Comparison of ENCODE assay signal across 21 cellular contexts in the genomic region with DNA sequence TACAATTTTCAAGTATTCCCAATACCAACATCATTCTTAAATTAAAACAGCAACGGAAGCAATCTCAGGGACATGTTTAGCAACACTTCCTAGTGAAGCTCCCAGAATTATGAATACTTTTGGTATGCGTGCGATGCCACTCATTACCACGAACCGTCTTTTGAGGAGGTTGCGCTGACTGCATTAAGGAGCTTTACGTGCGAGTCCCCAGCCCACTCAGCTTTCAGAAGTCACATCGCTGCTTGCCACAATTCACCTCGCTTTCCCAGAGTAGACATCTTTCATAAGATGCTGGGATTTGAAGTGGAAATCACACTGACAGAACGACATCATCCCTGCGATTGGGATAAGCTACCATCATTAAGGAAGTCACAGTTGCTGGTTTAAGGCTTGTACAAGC.
DNase-seq lines count a peak whose midpoint lies in the region; ATAC-seq, FAIRE-seq and TF ChIP-seq lines count a peak whose summit lies in the region.
"Had no signal": no experiment of that assay in that cellular context is flagged by ENCODE, and none has a peak within 500 bp of the region (broad histone marks: within the 10 kb centered on the region; RNA-seq: fewer than 3 reads in every experiment).

No MANE protein-coding gene starts in this region.

- no peak for FAIRE-seq in astrocyte (lab: Jason Lieb, UNC)
- FAIRE-seq: D721Med, GM12878, HTR-8/SVneo had no signal

- H3K4me1 ChIP-seq in astrocyte (ENCODE audit: insufficient read depth, low read length), result no peaks in the 10 kb centered on the region
- H3K4me1 ChIP-seq in esophagus squamous epithelium, result no peaks in the 10 kb centered on the region
- H3K4me1 ChIP-seq: BE2C had no signal

- no peak overlapping the region for H3K27ac Mint-ChIP-seq in astrocyte (ENCODE audit: unreplicated experiment)
- H3K27ac Mint-ChIP-seq in stimulated activated effector memory CD8-positive, alpha-beta T cell treated with anti-CD3 and anti-CD28 coated beads, Interleukin-12 subunit alpha, Interleukin-12 subunit beta, amount 100 ng/mL, for 72 hours, result no peak overlapping the region
- H3K27ac Mint-ChIP-seq: CD4-positive, CD25-positive, alpha-beta regulatory T cell; CD8-positive, alpha-beta memory T cell; HFFc6 had no signal

- no peaks in the 10 kb centered on the region for H3K36me3 Mint-ChIP-seq in astrocyte (ENCODE audit: low read depth, unreplicated experiment)
- no peaks in the 10 kb centered on the region for H3K36me3 Mint-ChIP-seq in stimulated activated effector memory CD8-positive, alpha-beta T cell treated with anti-CD3 and anti-CD28 coated beads, Interleukin-12 subunit alpha, Interleukin-12 subunit beta, amount 100 ng/mL, for 72 hours
- H3K36me3 Mint-ChIP-seq: CD4-positive, CD25-positive, alpha-beta regulatory T cell; CD8-positive, alpha-beta memory T cell had no signal

- 93% methylated on average over 12 of the region's 12 CpGs for WGBS in esophagus squamous epithelium, 2 donors

- no peak for TF ChIP-seq POLR2A in esophagus squamous epithelium (IDR thresholded peaks at IDR 0.05)

- H3K27me3 ChIP-seq in astrocyte (ENCODE audit: insufficient read depth, low read length) (no peaks in the 10 kb centered on the region), esophagus squamous epithelium (no peaks in the 10 kb centered on the region)
- H3K27me3 ChIP-seq: BE2C had no signal

- no peaks in the 10 kb centered on the region for H3K9me3 Mint-ChIP-seq in astrocyte (ENCODE audit: unreplicated experiment)
- peaks cover 5% of the 10 kb centered on the region for H3K9me3 Mint-ChIP-seq in stimulated activated effector memory CD8-positive, alpha-beta T cell treated with anti-CD3 and anti-CD28 coated beads, Interleukin-12 subunit alpha, Interleukin-12 subunit beta, amount 100 ng/mL, for 72 hours

- no peaks in the 10 kb centered on the region for H3K79me2 ChIP-seq in astrocyte (ENCODE audit: insufficient read depth, low read length)

- TF ChIP-seq CTCF in astrocyte (IDR thresholded peaks at IDR 0.05; ENCODE audit: insufficient read depth, low read depth, low read length) (no peak), esophagus squamous epithelium (IDR thresholded peaks at IDR 0.05) (no peak)

- no peak overlapping the region for H3K4me2 ChIP-seq in astrocyte (ENCODE audit: low read length)

- peaks cover 2% of the 10 kb centered on the region for H3K4me1 Mint-ChIP-seq in astrocyte (ENCODE audit: low read depth, unreplicated experiment)
- no peaks in the 10 kb centered on the region for H3K4me1 Mint-ChIP-seq in stimulated activated effector memory CD8-positive, alpha-beta T cell treated with anti-CD3 and anti-CD28 coated beads, Interleukin-12 subunit alpha, Interleukin-12 subunit beta, amount 100 ng/mL, for 72 hours
- H3K4me1 Mint-ChIP-seq: CD4-positive, CD25-positive, alpha-beta regulatory T cell; CD8-positive, alpha-beta memory T cell had no signal

- no peak overlapping the region for H3K9ac ChIP-seq in astrocyte (ENCODE audit: low read length)

- no peak overlapping the region for H3K4me3 Mint-ChIP-seq in astrocyte (ENCODE audit: unreplicated experiment)
- H3K4me3 Mint-ChIP-seq in stimulated activated effector memory CD8-positive, alpha-beta T cell treated with anti-CD3 and anti-CD28 coated beads, Interleukin-12 subunit alpha, Interleukin-12 subunit beta, amount 100 ng/mL, for 72 hours, result no peak overlapping the region
- H3K4me3 Mint-ChIP-seq: CD4-positive, CD25-positive, alpha-beta regulatory T cell; CD8-positive, alpha-beta memory T cell; HFFc6 had no signal

- peaks cover 4% of the 10 kb centered on the region for H3K27me3 Mint-ChIP-seq in astrocyte (ENCODE audit: low read depth, unreplicated experiment)
- H3K27me3 Mint-ChIP-seq: CD4-positive, CD25-positive, alpha-beta regulatory T cell had no signal

- peak; percentile 14 for DNase-seq in EL
- peak; percentile 31 for DNase-seq in astrocyte (ENCODE audit: low read depth)
- peak; percentile 77 for DNase-seq in putamen (ENCODE audit: low spot score)
- DNase-seq in DMS 273 treated with DMSO at 0.1 percent for 48 hours (lab: John Stamatoyannopoulos, UW), result no peak
- no peak for DNase-seq in stimulated activated effector memory CD8-positive, alpha-beta T cell treated with anti-CD3 and anti-CD28 coated beads, Interleukin-12 subunit alpha, Interleukin-12 subunit beta, amount 100 ng/mL, for 72 hours (ENCODE audit: low spot score in 2 of 2)
- no peak for DNase-seq in esophagus squamous epithelium (lab: John Stamatoyannopoulos, UW)
- DNase-seq: BE2C; C1 segment of cervical spinal cord; CD4-positive, CD25-positive, alpha-beta regulatory T cell; CD8-positive, alpha-beta memory T cell; COR-L47; DMS153; DMS79; GOT3; H7; HFFc6; IMR-90 had no signal

- H3K4me3 ChIP-seq in astrocyte (ENCODE audit: insufficient read depth, low read depth, low read length) (no peak overlapping the region), esophagus squamous epithelium (no peak overlapping the region)
- H3K4me3 ChIP-seq: GM12878 had no signal

- H3K36me3 ChIP-seq in astrocyte (ENCODE audit: insufficient read depth, low read length) (no peaks in the 10 kb centered on the region), esophagus squamous epithelium (no peaks in the 10 kb centered on the region)
- H3K36me3 ChIP-seq: BE2C had no signal

- no peak overlapping the region for H2AFZ ChIP-seq in astrocyte (ENCODE audit: low read depth, low read length)

- no peaks in the 10 kb centered on the region for H3K9me3 ChIP-seq in astrocyte (ENCODE audit: insufficient read depth, low read depth, low read length)
- H3K9me3 ChIP-seq in esophagus squamous epithelium, result no peaks in the 10 kb centered on the region
- H3K9me3 ChIP-seq: BE2C had no signal

- no peak for ATAC-seq in stimulated activated effector memory CD8-positive, alpha-beta T cell treated with anti-CD3 and anti-CD28 coated beads, Interleukin-12 subunit alpha, Interleukin-12 subunit beta, amount 100 ng/mL, for 72 hours
- ATAC-seq: GM12878, HCT116 had no signal

- no peak overlapping the region for H3K27ac ChIP-seq in astrocyte (ENCODE audit: low read depth, low read length)
- no peak overlapping the region for H3K27ac ChIP-seq in esophagus squamous epithelium

- peaks cover 4% of the 10 kb centered on the region for H4K20me1 ChIP-seq in astrocyte (ENCODE audit: insufficient read depth, low read length)

- intact Hi-C loops in esophagus squamous epithelium (cut with DNase I), result no loop called here

Comparison
In these comparisons a context has a peak if more than half of its experiments do, and no peak if none do; other contexts are left out.
1. DNase-seq: peak in EL (single experiment), astrocyte (single experiment) and putamen (single experiment); none in DMS 273 treated with DMSO at 0.1 percent for 48 hours (single experiment), stimulated activated effector memory CD8-positive, alpha-beta T cell treated with anti-CD3 and anti-CD28 coated beads, Interleukin-12 subunit alpha, Interleukin-12 subunit beta, amount 100 ng/mL, for 72 hours (0 of 2) and esophagus squamous epithelium (single experiment).